8 cellular contexts compared by ENCODE assay signal in genomic region chr1:13702425-13703127, GRCh38. TPM values are rescaled to one million over a fixed set of nuclear protein-coding genes. Genes with fewer than 3 reads are reported as not detected.
DNase-seq lines count a peak whose midpoint lies in the region; ATAC-seq and TF ChIP-seq lines count a peak whose summit lies in the region.

No MANE protein-coding gene starts in this region.

- intact Hi-C loops in CD4-positive, alpha-beta T cell (cut with DNase I, micrococcal nuclease), result loop anchor here in 1 of 2 experiments (2.0 to 5.0 kb wide), 2 partner anchors 28 to 45 kb away; no protein-coding TSS in a partner anchor
- intact Hi-C loops in stomach (cut with DNase I; ENCODE audit: low total_unique reads), result no loop called here
- intact Hi-C loops in cardiac septum (cut with DNase I), result no loop called here

- CTCF ChIA-PET in CD4-positive, alpha-beta T cell (lab: Charles Lee), result interaction anchor here (0.5 to 1.6 kb wide), 5 partner anchors 12 to 109 kb away, joined by 3 to 13 read pairs (median 3); no protein-coding TSS in a partner anchor

- H3K79me2 ChIP-seq in OCI-LY3 (ENCODE audit: low read length), result peaks cover 82% of the 10 kb centered on the region

- H3K27me3 Mint-ChIP-seq in CD4-positive, alpha-beta T cell, result no peaks in the 10 kb centered on the region
- no peaks in the 10 kb centered on the region for H3K27me3 Mint-ChIP-seq in activated naive CD8-positive, alpha-beta T cell treated with anti-CD3 and anti-CD28 coated beads, Interleukin-2, amount 50 U/mL, for 24 hours

- peak overlapping the region; percentile 95 for H3K27ac Mint-ChIP-seq in CD4-positive, alpha-beta T cell
- H3K27ac Mint-ChIP-seq in activated naive CD8-positive, alpha-beta T cell treated with anti-CD3 and anti-CD28 coated beads, Interleukin-2, amount 50 U/mL, for 24 hours, result peak overlapping the region; percentile 97

- DNase-seq in CD4-positive, alpha-beta T cell, result peak in 9 of 10 experiments; percentile 25 to 78 (median 50)
- peak; percentile 59 for DNase-seq in activated naive CD8-positive, alpha-beta T cell treated with anti-CD3 and anti-CD28 coated beads, Interleukin-2, amount 50 U/mL, for 24 hours
- DNase-seq in stomach, result no peak
- DNase-seq in cardiac septum (ENCODE audit: low spot score), result no peak
- no peak for DNase-seq in SHP77 (lab: John Stamatoyannopoulos, UW)
- DNase-seq in midbrain (lab: John Stamatoyannopoulos, UW), result no peak

- no peaks in the 10 kb centered on the region for H3K9me3 ChIP-seq in CD4-positive, alpha-beta T cell (ENCODE audit: control insufficient read depth, low read length)
- peaks cover 6% of the 10 kb centered on the region; the same call in 1 of the 2 replicates for H3K9me3 ChIP-seq in OCI-LY3 (ENCODE audit: insufficient read depth, low read length)
- peaks cover 0 to 6% (median 3%) of the 10 kb centered on the region in 4 donors for H3K9me3 ChIP-seq in stomach

- TF ChIP-seq EP300 in stomach (IDR thresholded peaks at IDR 0.05), result no peak

- peaks cover 18% of the 10 kb centered on the region for H3K36me3 Mint-ChIP-seq in CD4-positive, alpha-beta T cell (ENCODE audit: low read depth)
- H3K36me3 Mint-ChIP-seq in activated naive CD8-positive, alpha-beta T cell treated with anti-CD3 and anti-CD28 coated beads, Interleukin-2, amount 50 U/mL, for 24 hours (ENCODE audit: low read depth), result peaks cover 23% of the 10 kb centered on the region

- peaks cover 26% of the 10 kb centered on the region; the same call in 1 of the 2 replicates for H4K20me1 ChIP-seq in OCI-LY3 (ENCODE audit: insufficient read depth, low read length)

- peak overlapping the region; percentile 97 for H3K4me3 ChIP-seq in OCI-LY3 (ENCODE audit: low read length)
- no peak overlapping the region for H3K4me3 ChIP-seq in stomach

- no peak overlapping the region for H2AFZ ChIP-seq in OCI-LY3 (ENCODE audit: low read depth, low read length)

- ATAC-seq in CD4-positive, alpha-beta T cell (ENCODE audit: poor library complexity), result peak; percentile 79
- peak; percentile 77 for ATAC-seq in GM21515 (IDR thresholded peaks at IDR 0.05; ENCODE audit: unreplicated experiment)
- peak; percentile 89 for ATAC-seq in activated naive CD8-positive, alpha-beta T cell treated with anti-CD3 and anti-CD28 coated beads, Interleukin-2, amount 50 U/mL, for 24 hours

- WGBS in stomach, 5 donors, result 52 to 72% (median 64%) methylated on average over 10 of the region's 10 CpGs

- H3K9me3 Mint-ChIP-seq in CD4-positive, alpha-beta T cell, result peaks cover 3% of the 10 kb centered on the region
- peaks cover 4% of the 10 kb centered on the region for H3K9me3 Mint-ChIP-seq in activated naive CD8-positive, alpha-beta T cell treated with anti-CD3 and anti-CD28 coated beads, Interleukin-2, amount 50 U/mL, for 24 hours

- peaks cover 14% of the 10 kb centered on the region for H3K36me3 ChIP-seq in OCI-LY3 (replicated peaks; ENCODE audit: low read depth, low read length)
- no peaks in the 10 kb centered on the region for H3K36me3 ChIP-seq in stomach

- H3K27ac ChIP-seq in CD4-positive, alpha-beta T cell (ENCODE audit: low read depth, low read length), result peak overlapping the region; percentile 76
- H3K27ac ChIP-seq in OCI-LY3 (ENCODE audit: low read length) (peak overlapping the region; percentile 97), stomach (peak overlapping the region in 3 of 5 donors; percentile 31 to 97 (median 79))

- peak overlapping the region; percentile 98 for H3K9ac ChIP-seq in OCI-LY3 (ENCODE audit: low read length)

- H3K4me3 Mint-ChIP-seq in CD4-positive, alpha-beta T cell, result peak overlapping the region; percentile 80
- H3K4me3 Mint-ChIP-seq in activated naive CD8-positive, alpha-beta T cell treated with anti-CD3 and anti-CD28 coated beads, Interleukin-2, amount 50 U/mL, for 24 hours, result peak overlapping the region; percentile 93

- peaks cover 77% of the 10 kb centered on the region for H3K4me1 Mint-ChIP-seq in CD4-positive, alpha-beta T cell (ENCODE audit: low read depth)
- H3K4me1 Mint-ChIP-seq in activated naive CD8-positive, alpha-beta T cell treated with anti-CD3 and anti-CD28 coated beads, Interleukin-2, amount 50 U/mL, for 24 hours, result peaks cover 69% of the 10 kb centered on the region

- H3K27me3 ChIP-seq in CD4-positive, alpha-beta T cell (ENCODE audit: control insufficient read depth, insufficient read depth, low read length), result no peaks in the 10 kb centered on the region
- H3K27me3 ChIP-seq in OCI-LY3 (ENCODE audit: low read depth, low read length) (no peaks in the 10 kb centered on the region), stomach (no peaks in the 10 kb centered on the region)

- H3K4me1 ChIP-seq in OCI-LY3 (ENCODE audit: low read length) (peaks cover 50% of the 10 kb centered on the region), stomach (peaks cover 7 to 59% (median 29%) of the 10 kb centered on the region in 4 donors)

- H3K4me2 ChIP-seq in OCI-LY3 (ENCODE audit: low read length), result peak overlapping the region; percentile 85

- TF ChIP-seq POLR2A in stomach (IDR thresholded peaks at IDR 0.05), result no peak

- TF ChIP-seq CTCF in CD4-positive, alpha-beta T cell (IDR thresholded peaks at IDR 0.05), result no peak
- TF ChIP-seq CTCF in OCI-LY3 (IDR thresholded peaks at IDR 0.05; ENCODE audit: low read depth, low read length) (no peak), stomach (IDR thresholded peaks at IDR 0.05) (no peak)

- POLR2A ChIA-PET in CD4-positive, alpha-beta T cell (lab: Charles Lee), result interaction anchor here (0.8 to 3.2 kb wide), 8 partner anchors 9 to 54 kb away, joined by 3 to 53 read pairs (median 4); no protein-coding TSS in a partner anchor

RNA-seq across cellular contexts. Expression of gene PRDM2, which starts 2.6 kb away (rescaled TPM):
- 100 to 1,000 TPM; 136 to 140 TPM for total RNA-seq in CD4-positive, alpha-beta T cell
- total RNA-seq in stomach (10 to 100 TPM; 11.6 to 77.7 (median 38.5) TPM), cardiac septum (44.5 TPM)
- polyA plus RNA-seq in stomach, result 10 to 100 TPM; 10.1 to 13.3 (median 12.7) TPM

Comparison
In these comparisons a context has a peak if more than half of its experiments do, and no peak if none do; other contexts are left out.
1. DNase-seq: peak in CD4-positive, alpha-beta T cell (9 of 10) and activated naive CD8-positive, alpha-beta T cell treated with anti-CD3 and anti-CD28 coated beads, Interleukin-2, amount 50 U/mL, for 24 hours (single experiment); none in stomach (single experiment), cardiac septum (single experiment), SHP77 (0 of 2) and midbrain (single experiment).
2. Peak in every context shown above with its lines, with median percentiles within 50 percentile points of each other: ATAC-seq and H3K27ac ChIP-seq.